ENCODE assay signal across 1 cellular context in genomic region chr2:10109311-10109710, GRCh38.
A peak's percentile ranks its signal among the peaks of the same experiment; 100 is the strongest.
TF ChIP-seq lines count a peak whose summit lies in the region.

No MANE protein-coding gene starts in this region.

TF ChIP-seq in HEK293, 187 proteins besides CTCF, POLR2A, EP300 and RAD21 (continued from another document):
- 0 out of 2 replicates have a peak, but pooled peaks have one; percentile 20 for TF ChIP-seq PRDM6 (tag by site-specific recombination; IDR thresholded peaks at IDR 0.05)
